Comparison of ENCODE assay signal across 1 cellular context in the genomic region with DNA sequence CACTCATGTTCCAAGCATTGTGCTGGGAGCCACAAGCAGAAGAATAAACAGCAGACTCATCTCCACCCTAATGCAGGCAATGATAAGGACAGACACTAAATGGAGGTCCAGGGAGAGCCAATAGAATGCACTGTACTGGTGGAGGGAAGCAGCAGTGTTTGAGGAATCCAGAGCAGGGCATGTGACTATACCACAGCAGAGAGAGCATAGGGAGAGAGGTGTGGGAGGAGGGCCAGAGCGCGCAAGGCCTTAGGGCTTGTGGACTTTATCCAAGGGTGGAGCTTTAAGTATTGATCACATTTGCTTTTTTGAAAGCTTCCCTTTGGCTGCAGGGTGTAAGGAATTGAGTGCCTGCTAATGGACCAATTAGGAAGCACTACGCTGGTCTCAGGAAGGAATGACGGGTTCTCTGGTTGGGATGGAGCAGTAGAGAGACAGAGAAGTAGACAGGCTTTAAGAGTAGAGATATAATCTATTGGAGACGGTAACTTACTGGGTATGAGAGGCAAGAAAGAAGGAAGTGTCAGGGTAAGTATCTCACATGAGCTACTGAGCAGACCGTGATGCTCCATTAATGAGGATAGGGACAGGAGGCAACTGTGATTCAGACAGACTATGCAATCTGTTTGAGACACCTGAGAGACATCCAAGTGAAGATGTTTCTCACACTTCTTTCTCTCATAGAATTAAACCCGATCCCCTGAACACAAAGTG.
TF ChIP-seq lines count a peak whose summit lies in the region.

No MANE protein-coding gene starts in this region.

TF ChIP-seq in HepG2, 621 proteins besides CTCF, POLR2A, EP300 and RAD21 (continued from another document and continues in another):
- TF ChIP-seq ZNF550 (CRISPR knock-in tag; IDR thresholded peaks at IDR 0.05; ENCODE audit: borderline replicate concordance) (no peak), PRPF4 (IDR thresholded peaks at IDR 0.05; ENCODE audit: low read depth, low read length, poor library complexity, severe bottlenecking) (no peak), ZFY (CRISPR knock-in tag; IDR thresholded peaks at IDR 0.05) (peak; percentile 59), SALL2 (CRISPR knock-in tag; IDR thresholded peaks at IDR 0.05) (no peak), ZSCAN12 (CRISPR knock-in tag; IDR thresholded peaks at IDR 0.05) (no peak), AGO2 (optimal IDR thresholded peaks at IDR 0.05; ENCODE audit: low read depth, low read length) (no peak), ZNF543 (CRISPR knock-in tag; IDR thresholded peaks at IDR 0.05) (no peak), MAF1 (CRISPR knock-in tag; IDR thresholded peaks at IDR 0.05; ENCODE audit: borderline replicate concordance) (no peak), PRMT3 (CRISPR knock-in tag; IDR thresholded peaks at IDR 0.05; ENCODE audit: borderline replicate concordance, low read depth) (no peak), ZNF761 (CRISPR knock-in tag; conservative IDR thresholded peaks at IDR 0.05) (no peak), MXD4 (CRISPR knock-in tag; IDR thresholded peaks at IDR 0.05) (no peak; the same call in 1 of the 2 replicates), ZNF263 (CRISPR knock-in tag; IDR thresholded peaks at IDR 0.05) (peak; percentile 77), DMAP1 (CRISPR knock-in tag; IDR thresholded peaks at IDR 0.05) (peak; percentile 54; the same call in 1 of the 2 replicates), ZMYM3 (CRISPR knock-in tag; IDR thresholded peaks at IDR 0.05) (peak; percentile 47; the same call in 1 of the 2 replicates), ZNF83 (CRISPR knock-in tag; IDR thresholded peaks at IDR 0.05; ENCODE audit: borderline replicate concordance) (no peak), KLF13 (CRISPR knock-in tag; IDR thresholded peaks at IDR 0.05) (no peak), IKZF4 (CRISPR knock-in tag; IDR thresholded peaks at IDR 0.05; ENCODE audit: borderline replicate concordance, low read depth, not compliant biosample characterization) (no peak), NFRKB (IDR thresholded peaks at IDR 0.05) (no peak), KLF11 (CRISPR knock-in tag; IDR thresholded peaks at IDR 0.05) (no peak), SOX6 (IDR thresholded peaks at IDR 0.05) (no peak), SOX6 (CRISPR knock-in tag; IDR thresholded peaks at IDR 0.05) (peak; percentile 66), ZNF160 (CRISPR knock-in tag; IDR thresholded peaks at IDR 0.05) (no peak), ZKSCAN5 (CRISPR knock-in tag; IDR thresholded peaks at IDR 0.05) (peak; percentile 81; the same call in 1 of the 2 replicates), KLF6 (CRISPR knock-in tag; IDR thresholded peaks at IDR 0.05) (no peak), TCF7L2 (IDR thresholded peaks at IDR 0.05; ENCODE audit: low read depth, low read length) (no peak), SMYD3 (CRISPR knock-in tag; IDR thresholded peaks at IDR 0.05) (no peak), ZBTB1 (CRISPR knock-in tag; IDR thresholded peaks at IDR 0.05; ENCODE audit: borderline replicate concordance) (no peak), BRCA1 (CRISPR knock-in tag; IDR thresholded peaks at IDR 0.05) (no peak), SRSF4 (IDR thresholded peaks at IDR 0.05; ENCODE audit: low read depth, low read length, poor library complexity, severe bottlenecking) (no peak), GTF2F1 (IDR thresholded peaks at IDR 0.05; ENCODE audit: low read length) (no peak), ATM (IDR thresholded peaks at IDR 0.05; ENCODE audit: borderline replicate concordance) (no peak)
- TF ChIP-seq, protein P1, sequence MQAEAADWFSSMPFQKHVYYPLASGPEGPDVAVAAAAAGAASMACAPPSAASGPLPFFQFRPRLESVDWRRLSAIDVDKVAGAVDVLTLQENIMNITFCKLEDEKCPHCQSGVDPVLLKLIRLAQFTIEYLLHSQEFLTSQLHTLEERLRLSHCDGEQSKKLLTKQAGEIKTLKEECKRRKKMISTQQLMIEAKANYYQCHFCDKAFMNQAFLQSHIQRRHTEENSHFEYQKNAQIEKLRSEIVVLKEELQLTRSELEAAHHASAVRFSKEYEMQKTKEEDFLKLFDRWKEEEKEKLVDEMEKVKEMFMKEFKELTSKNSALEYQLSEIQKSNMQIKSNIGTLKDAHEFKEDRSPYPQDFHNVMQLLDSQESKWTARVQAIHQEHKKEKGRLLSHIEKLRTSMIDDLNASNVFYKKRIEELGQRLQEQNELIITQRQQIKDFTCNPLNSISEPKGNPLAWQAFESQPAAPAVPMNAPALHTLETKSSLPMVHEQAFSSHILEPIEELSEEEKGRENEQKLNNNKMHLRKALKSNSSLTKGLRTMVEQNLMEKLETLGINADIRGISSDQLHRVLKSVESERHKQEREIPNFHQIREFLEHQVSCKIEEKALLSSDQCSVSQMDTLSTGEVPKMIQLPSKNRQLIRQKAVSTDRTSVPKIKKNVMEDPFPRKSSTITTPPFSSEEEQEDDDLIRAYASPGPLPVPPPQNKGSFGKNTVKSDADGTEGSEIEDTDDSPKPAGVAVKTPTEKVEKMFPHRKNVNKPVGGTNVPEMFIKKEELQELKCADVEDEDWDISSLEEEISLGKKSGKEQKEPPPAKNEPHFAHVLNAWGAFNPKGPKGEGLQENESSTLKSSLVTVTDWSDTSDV (CRISPR knock-in tag; IDR thresholded peaks at IDR 0.05), result no peak
- TF ChIP-seq, protein P2, sequence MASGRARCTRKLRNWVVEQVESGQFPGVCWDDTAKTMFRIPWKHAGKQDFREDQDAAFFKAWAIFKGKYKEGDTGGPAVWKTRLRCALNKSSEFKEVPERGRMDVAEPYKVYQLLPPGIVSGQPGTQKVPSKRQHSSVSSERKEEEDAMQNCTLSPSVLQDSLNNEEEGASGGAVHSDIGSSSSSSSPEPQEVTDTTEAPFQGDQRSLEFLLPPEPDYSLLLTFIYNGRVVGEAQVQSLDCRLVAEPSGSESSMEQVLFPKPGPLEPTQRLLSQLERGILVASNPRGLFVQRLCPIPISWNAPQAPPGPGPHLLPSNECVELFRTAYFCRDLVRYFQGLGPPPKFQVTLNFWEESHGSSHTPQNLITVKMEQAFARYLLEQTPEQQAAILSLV (CRISPR knock-in tag; IDR thresholded peaks at IDR 0.05; ENCODE audit: borderline replicate concordance), result no peak
- TF ChIP-seq, protein P3, sequence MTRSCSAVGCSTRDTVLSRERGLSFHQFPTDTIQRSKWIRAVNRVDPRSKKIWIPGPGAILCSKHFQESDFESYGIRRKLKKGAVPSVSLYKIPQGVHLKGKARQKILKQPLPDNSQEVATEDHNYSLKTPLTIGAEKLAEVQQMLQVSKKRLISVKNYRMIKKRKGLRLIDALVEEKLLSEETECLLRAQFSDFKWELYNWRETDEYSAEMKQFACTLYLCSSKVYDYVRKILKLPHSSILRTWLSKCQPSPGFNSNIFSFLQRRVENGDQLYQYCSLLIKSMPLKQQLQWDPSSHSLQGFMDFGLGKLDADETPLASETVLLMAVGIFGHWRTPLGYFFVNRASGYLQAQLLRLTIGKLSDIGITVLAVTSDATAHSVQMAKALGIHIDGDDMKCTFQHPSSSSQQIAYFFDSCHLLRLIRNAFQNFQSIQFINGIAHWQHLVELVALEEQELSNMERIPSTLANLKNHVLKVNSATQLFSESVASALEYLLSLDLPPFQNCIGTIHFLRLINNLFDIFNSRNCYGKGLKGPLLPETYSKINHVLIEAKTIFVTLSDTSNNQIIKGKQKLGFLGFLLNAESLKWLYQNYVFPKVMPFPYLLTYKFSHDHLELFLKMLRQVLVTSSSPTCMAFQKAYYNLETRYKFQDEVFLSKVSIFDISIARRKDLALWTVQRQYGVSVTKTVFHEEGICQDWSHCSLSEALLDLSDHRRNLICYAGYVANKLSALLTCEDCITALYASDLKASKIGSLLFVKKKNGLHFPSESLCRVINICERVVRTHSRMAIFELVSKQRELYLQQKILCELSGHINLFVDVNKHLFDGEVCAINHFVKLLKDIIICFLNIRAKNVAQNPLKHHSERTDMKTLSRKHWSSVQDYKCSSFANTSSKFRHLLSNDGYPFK (CRISPR knock-in tag; IDR thresholded peaks at IDR 0.05; ENCODE audit: borderline replicate concordance), result no peak
- TF ChIP-seq, protein P4, sequence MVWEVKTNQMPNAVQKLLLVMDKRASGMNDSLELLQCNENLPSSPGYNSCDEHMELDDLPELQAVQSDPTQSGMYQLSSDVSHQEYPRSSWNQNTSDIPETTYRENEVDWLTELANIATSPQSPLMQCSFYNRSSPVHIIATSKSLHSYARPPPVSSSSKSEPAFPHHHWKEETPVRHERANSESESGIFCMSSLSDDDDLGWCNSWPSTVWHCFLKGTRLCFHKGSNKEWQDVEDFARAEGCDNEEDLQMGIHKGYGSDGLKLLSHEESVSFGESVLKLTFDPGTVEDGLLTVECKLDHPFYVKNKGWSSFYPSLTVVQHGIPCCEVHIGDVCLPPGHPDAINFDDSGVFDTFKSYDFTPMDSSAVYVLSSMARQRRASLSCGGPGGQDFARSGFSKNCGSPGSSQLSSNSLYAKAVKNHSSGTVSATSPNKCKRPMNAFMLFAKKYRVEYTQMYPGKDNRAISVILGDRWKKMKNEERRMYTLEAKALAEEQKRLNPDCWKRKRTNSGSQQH (CRISPR knock-in tag; IDR thresholded peaks at IDR 0.05; ENCODE audit: low read depth), result no peak
- TF ChIP-seq, protein P5, sequence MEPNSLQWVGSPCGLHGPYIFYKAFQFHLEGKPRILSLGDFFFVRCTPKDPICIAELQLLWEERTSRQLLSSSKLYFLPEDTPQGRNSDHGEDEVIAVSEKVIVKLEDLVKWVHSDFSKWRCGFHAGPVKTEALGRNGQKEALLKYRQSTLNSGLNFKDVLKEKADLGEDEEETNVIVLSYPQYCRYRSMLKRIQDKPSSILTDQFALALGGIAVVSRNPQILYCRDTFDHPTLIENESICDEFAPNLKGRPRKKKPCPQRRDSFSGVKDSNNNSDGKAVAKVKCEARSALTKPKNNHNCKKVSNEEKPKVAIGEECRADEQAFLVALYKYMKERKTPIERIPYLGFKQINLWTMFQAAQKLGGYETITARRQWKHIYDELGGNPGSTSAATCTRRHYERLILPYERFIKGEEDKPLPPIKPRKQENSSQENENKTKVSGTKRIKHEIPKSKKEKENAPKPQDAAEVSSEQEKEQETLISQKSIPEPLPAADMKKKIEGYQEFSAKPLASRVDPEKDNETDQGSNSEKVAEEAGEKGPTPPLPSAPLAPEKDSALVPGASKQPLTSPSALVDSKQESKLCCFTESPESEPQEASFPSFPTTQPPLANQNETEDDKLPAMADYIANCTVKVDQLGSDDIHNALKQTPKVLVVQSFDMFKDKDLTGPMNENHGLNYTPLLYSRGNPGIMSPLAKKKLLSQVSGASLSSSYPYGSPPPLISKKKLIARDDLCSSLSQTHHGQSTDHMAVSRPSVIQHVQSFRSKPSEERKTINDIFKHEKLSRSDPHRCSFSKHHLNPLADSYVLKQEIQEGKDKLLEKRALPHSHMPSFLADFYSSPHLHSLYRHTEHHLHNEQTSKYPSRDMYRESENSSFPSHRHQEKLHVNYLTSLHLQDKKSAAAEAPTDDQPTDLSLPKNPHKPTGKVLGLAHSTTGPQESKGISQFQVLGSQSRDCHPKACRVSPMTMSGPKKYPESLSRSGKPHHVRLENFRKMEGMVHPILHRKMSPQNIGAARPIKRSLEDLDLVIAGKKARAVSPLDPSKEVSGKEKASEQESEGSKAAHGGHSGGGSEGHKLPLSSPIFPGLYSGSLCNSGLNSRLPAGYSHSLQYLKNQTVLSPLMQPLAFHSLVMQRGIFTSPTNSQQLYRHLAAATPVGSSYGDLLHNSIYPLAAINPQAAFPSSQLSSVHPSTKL (CRISPR knock-in tag; IDR thresholded peaks at IDR 0.05), result peak; percentile 66; the same call in 1 of the 2 replicates
- TF ChIP-seq, protein P6, sequence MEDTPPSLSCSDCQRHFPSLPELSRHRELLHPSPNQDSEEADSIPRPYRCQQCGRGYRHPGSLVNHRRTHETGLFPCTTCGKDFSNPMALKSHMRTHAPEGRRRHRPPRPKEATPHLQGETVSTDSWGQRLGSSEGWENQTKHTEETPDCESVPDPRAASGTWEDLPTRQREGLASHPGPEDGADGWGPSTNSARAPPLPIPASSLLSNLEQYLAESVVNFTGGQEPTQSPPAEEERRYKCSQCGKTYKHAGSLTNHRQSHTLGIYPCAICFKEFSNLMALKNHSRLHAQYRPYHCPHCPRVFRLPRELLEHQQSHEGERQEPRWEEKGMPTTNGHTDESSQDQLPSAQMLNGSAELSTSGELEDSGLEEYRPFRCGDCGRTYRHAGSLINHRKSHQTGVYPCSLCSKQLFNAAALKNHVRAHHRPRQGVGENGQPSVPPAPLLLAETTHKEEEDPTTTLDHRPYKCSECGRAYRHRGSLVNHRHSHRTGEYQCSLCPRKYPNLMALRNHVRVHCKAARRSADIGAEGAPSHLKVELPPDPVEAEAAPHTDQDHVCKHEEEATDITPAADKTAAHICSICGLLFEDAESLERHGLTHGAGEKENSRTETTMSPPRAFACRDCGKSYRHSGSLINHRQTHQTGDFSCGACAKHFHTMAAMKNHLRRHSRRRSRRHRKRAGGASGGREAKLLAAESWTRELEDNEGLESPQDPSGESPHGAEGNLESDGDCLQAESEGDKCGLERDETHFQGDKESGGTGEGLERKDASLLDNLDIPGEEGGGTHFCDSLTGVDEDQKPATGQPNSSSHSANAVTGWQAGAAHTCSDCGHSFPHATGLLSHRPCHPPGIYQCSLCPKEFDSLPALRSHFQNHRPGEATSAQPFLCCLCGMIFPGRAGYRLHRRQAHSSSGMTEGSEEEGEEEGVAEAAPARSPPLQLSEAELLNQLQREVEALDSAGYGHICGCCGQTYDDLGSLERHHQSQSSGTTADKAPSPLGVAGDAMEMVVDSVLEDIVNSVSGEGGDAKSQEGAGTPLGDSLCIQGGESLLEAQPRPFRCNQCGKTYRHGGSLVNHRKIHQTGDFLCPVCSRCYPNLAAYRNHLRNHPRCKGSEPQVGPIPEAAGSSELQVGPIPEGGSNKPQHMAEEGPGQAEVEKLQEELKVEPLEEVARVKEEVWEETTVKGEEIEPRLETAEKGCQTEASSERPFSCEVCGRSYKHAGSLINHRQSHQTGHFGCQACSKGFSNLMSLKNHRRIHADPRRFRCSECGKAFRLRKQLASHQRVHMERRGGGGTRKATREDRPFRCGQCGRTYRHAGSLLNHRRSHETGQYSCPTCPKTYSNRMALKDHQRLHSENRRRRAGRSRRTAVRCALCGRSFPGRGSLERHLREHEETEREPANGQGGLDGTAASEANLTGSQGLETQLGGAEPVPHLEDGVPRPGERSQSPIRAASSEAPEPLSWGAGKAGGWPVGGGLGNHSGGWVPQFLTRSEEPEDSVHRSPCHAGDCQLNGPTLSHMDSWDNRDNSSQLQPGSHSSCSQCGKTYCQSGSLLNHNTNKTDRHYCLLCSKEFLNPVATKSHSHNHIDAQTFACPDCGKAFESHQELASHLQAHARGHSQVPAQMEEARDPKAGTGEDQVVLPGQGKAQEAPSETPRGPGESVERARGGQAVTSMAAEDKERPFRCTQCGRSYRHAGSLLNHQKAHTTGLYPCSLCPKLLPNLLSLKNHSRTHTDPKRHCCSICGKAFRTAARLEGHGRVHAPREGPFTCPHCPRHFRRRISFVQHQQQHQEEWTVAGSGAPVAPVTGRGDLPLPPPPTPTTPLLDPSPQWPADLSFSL (CRISPR knock-in tag; IDR thresholded peaks at IDR 0.05), result no peak
- TF ChIP-seq, protein P7, sequence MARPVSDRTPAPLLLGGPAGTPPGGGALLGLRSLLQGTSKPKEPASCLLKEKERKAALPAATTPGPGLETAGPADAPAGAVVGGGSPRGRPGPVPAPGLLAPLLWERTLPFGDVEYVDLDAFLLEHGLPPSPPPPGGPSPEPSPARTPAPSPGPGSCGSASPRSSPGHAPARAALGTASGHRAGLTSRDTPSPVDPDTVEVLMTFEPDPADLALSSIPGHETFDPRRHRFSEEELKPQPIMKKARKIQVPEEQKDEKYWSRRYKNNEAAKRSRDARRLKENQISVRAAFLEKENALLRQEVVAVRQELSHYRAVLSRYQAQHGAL (CRISPR knock-in tag; IDR thresholded peaks at IDR 0.05; ENCODE audit: not compliant biosample characterization), result no peak
